12 cellular contexts compared by ENCODE assay signal in the genomic region with DNA sequence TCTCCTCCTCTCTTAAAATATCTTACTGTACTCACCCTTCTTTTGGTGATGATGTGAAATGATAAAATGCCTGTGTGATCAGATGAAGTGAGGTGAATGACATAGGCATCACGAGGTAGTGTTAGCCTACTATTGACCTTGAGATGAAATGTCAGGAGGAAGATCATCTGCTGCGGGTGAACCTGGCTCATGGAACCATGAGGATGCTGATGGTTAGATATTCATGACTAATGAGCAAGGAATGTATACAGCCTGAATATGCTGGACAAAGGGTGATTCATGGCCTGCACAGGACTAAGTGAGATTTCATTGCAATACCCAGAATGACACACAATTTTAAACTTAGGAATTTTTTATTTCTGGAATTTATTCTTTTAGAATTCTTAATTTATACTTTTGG.
DNase-seq lines count a peak whose midpoint lies in the region; ATAC-seq and TF ChIP-seq lines count a peak whose summit lies in the region.
"Had no signal": no experiment of that assay in that cellular context is flagged by ENCODE, and none has a peak within 500 bp of the region (broad histone marks: within the 10 kb centered on the region; RNA-seq: fewer than 3 reads in every experiment).

No MANE protein-coding gene starts in this region.

- no peaks in the 10 kb centered on the region for H3K27me3 Mint-ChIP-seq in osteocyte (ENCODE audit: unreplicated experiment)
- no peaks in the 10 kb centered on the region for H3K27me3 Mint-ChIP-seq in T-helper 17 cell

- H3K4me1 Mint-ChIP-seq in osteocyte (ENCODE audit: unreplicated experiment), result peaks cover 47% of the 10 kb centered on the region
- peaks cover 12% of the 10 kb centered on the region for H3K4me1 Mint-ChIP-seq in T-helper 17 cell

- H3K27ac ChIP-seq in RWPE1 (no peak overlapping the region), substantia nigra (ENCODE audit: low read depth, low read length, poor library complexity, severe bottlenecking) (no peak overlapping the region)

- TF ChIP-seq CTCF in RWPE1 (conservative IDR thresholded peaks at IDR 0.05; ENCODE audit: low read depth) (no peak), epithelial cell of proximal tubule (conservative IDR thresholded peaks at IDR 0.05; ENCODE audit: low read depth, low read length) (no peak), osteocyte (IDR thresholded peaks at IDR 0.05) (no peak)

- no peak for ATAC-seq in T-helper 17 cell

- H3K4me3 Mint-ChIP-seq in osteocyte (ENCODE audit: unreplicated experiment) (no peak overlapping the region), T-helper 17 cell (no peak overlapping the region)

- H3K9me3 ChIP-seq in T-helper 17 cell (ENCODE audit: control insufficient read depth, low read length, poor library complexity, severe bottlenecking), result no peaks in the 10 kb centered on the region

- DNase-seq in GM03348 (ENCODE audit: low spot score), result peak; percentile 68
- DNase-seq in RWPE1 (ENCODE audit: low spot score), result peak; percentile 78
- DNase-seq in epithelial cell of proximal tubule (ENCODE audit: low read depth), result peak; percentile 86
- no peak for DNase-seq in osteocyte (ENCODE audit: extremely low spot score, unreplicated experiment)
- DNase-seq in T-helper 17 cell, result no peak
- no peak for DNase-seq in activated CD4-positive, alpha-beta T cell treated with anti-CD3 and anti-CD28 coated beads, Interleukin-2, amount 50 U/mL, for 4 hours
- no peak for DNase-seq in substantia nigra (lab: John Stamatoyannopoulos, UW)
- DNase-seq in activated gamma-delta T cell treated with Interleukin-2 at 50 U/mL for 16 hours, result no peak
- DNase-seq: H7, NCI-H526 treated with DMSO at 0.1 percent for 48 hours, posterior cingulate gyrus had no signal

- no peaks in the 10 kb centered on the region for H3K9me3 Mint-ChIP-seq in osteocyte (ENCODE audit: unreplicated experiment)

- H3K27ac Mint-ChIP-seq in osteocyte (ENCODE audit: unreplicated experiment), result peak overlapping the region; percentile 55
- H3K27ac Mint-ChIP-seq in T-helper 17 cell, result no peak overlapping the region
- H3K27ac Mint-ChIP-seq: activated naive CD4-positive, alpha-beta T cell treated with anti-CD3 and anti-CD28 coated beads, Interleukin-2, amount 50 U/mL, for 72 hours had no signal

- CTCF ChIA-PET in RWPE1 (lab: Yijun Ruan, JAX), result interaction anchor here (0.6 to 0.7 kb wide), 2 partner anchors 12 to 851 kb away, joined by 3 to 6 read pairs; no protein-coding TSS in a partner anchor

- POLR2A ChIA-PET in RWPE1 (lab: Yijun Ruan, JAX; ENCODE audit: low non-redundant PET), result no interaction called here

- H3K4me3 ChIP-seq in epithelial cell of proximal tubule (ENCODE audit: low read depth, low read length), result no peak overlapping the region

- H3K36me3 Mint-ChIP-seq in osteocyte (ENCODE audit: unreplicated experiment), result peaks cover 2% of the 10 kb centered on the region
- H3K36me3 Mint-ChIP-seq in T-helper 17 cell (ENCODE audit: low read depth), result peaks cover 5% of the 10 kb centered on the region

Comparison
In these comparisons a context has a peak if more than half of its experiments do, and no peak if none do; other contexts are left out.
1. DNase-seq: peak in GM03348 (single experiment), RWPE1 (single experiment) and epithelial cell of proximal tubule (single experiment); none in osteocyte (single experiment), T-helper 17 cell (0 of 3), activated CD4-positive, alpha-beta T cell treated with anti-CD3 and anti-CD28 coated beads, Interleukin-2, amount 50 U/mL, for 4 hours (0 of 2), substantia nigra (0 of 49) and activated gamma-delta T cell treated with Interleukin-2 at 50 U/mL for 16 hours (single experiment).